ENCODE assay signal across 8 cellular contexts in the genomic region with DNA sequence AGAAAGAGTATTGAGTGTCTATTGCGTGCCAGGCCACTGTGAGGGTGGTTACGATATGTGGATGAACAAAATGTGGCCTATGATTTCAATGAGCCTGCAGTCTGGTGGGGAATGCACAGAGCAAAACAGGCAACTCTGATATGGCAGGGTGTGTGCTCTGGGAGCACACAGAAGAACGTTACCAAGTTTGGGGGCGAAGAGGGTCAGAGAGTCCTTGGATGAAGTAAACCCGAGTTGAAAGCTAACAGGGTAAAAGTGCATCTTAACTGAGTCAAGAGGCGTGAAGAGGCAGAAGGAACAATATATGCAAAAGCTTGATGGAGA. TPM values are rescaled to one million over a fixed set of nuclear protein-coding genes. Genes with fewer than 3 reads are reported as not detected.
DNase-seq lines count a peak whose midpoint lies in the region; ATAC-seq and TF ChIP-seq lines count a peak whose summit lies in the region.

No MANE protein-coding gene starts in this region.

- ATAC-seq in GM21447 (IDR thresholded peaks at IDR 0.05; ENCODE audit: unreplicated experiment) (peak; percentile 1), GM19328 (IDR thresholded peaks at IDR 0.05; ENCODE audit: unreplicated experiment) (no peak), HG02852 (IDR thresholded peaks at IDR 0.05; ENCODE audit: unreplicated experiment) (no peak)

- peak overlapping the region; percentile 21 for H3K9ac ChIP-seq in rectal smooth muscle tissue (ENCODE audit: low read length)

- POLR2A ChIA-PET in RWPE1 (lab: Yijun Ruan, JAX; ENCODE audit: low non-redundant PET), result interaction anchor here (1.0 kb wide), 1 partner anchor 47 kb away, joined by 4 read pairs; no protein-coding TSS in a partner anchor

- H3K27ac ChIP-seq in RWPE1 (peak overlapping the region; percentile 89), rectal smooth muscle tissue (ENCODE audit: low read depth, low read length) (peak overlapping the region; percentile 94)

- peaks cover 3% of the 10 kb centered on the region for H3K4me1 ChIP-seq in rectal smooth muscle tissue (ENCODE audit: control insufficient read depth, insufficient read depth, low read length)

- no peak for TF ChIP-seq CTCF in RWPE1 (conservative IDR thresholded peaks at IDR 0.05; ENCODE audit: low read depth)
- TF ChIP-seq CTCF in fibroblast of the aortic adventitia (IDR thresholded peaks at IDR 0.05; ENCODE audit: insufficient read depth, low read length), result no peak

- H3K4me3 ChIP-seq in fibroblast of the aortic adventitia (ENCODE audit: low read depth, low read length) (peak overlapping the region; percentile 78), rectal smooth muscle tissue (ENCODE audit: low read length) (peak overlapping the region; percentile 83)

- H3K36me3 ChIP-seq in rectal smooth muscle tissue (ENCODE audit: control insufficient read depth, insufficient read depth, low read length), result no peaks in the 10 kb centered on the region

- DNase-seq in RWPE1 (ENCODE audit: low spot score) (no peak), fibroblast of the aortic adventitia (ENCODE audit: low read depth) (no peak), hippocampal formation (lab: John Stamatoyannopoulos, UW) (no peak), NCI-H2081 (lab: John Stamatoyannopoulos, UW) (no peak)

- no peaks in the 10 kb centered on the region for H3K27me3 ChIP-seq in rectal smooth muscle tissue (ENCODE audit: control insufficient read depth, insufficient read depth, low read length)

- CTCF ChIA-PET in RWPE1 (lab: Yijun Ruan, JAX), result interaction anchor here (0.9 kb wide), 1 partner anchor 34 kb away, joined by 3 read pairs; no protein-coding TSS in a partner anchor

RNA-seq across cellular contexts. Expression of gene CFAP68, which starts 0.3 kb away (rescaled TPM):
- total RNA-seq in fibroblast of the aortic adventitia (ENCODE audit: low replicate concordance), result 11.3 and 14.9 TPM in 2 replicates

RNA-seq across cellular contexts. Expression of gene FDXACB1, which starts 0.6 kb away (rescaled TPM):
- total RNA-seq in fibroblast of the aortic adventitia (ENCODE audit: low replicate concordance), result 0.98 and 3.7 TPM in 2 replicates

RNA-seq across cellular contexts. Expression of gene ALG9, which starts 8.2 kb away (rescaled TPM):
- total RNA-seq in fibroblast of the aortic adventitia (ENCODE audit: low replicate concordance), result 15.2 and 41.7 TPM in 2 replicates

RNA-seq across cellular contexts. Expression of gene CRYAB, which starts 32.0 kb away (rescaled TPM):
- total RNA-seq in fibroblast of the aortic adventitia (ENCODE audit: low replicate concordance), result 60.2 and 73.3 TPM in 2 replicates

RNA-seq across cellular contexts. Expression of gene HSPB2, which starts 32.9 kb away (rescaled TPM):
- total RNA-seq in fibroblast of the aortic adventitia (ENCODE audit: low replicate concordance), result 1.5 and 3.3 TPM in 2 replicates
